In genomic region chr10:85979598-85979997, GRCh38 we compare ENCODE assay signal across 25 cellular contexts.
A peak's percentile ranks its signal among the peaks of the same experiment; 100 is the strongest.
DNase-seq lines count a peak whose midpoint lies in the region; ATAC-seq, FAIRE-seq and TF ChIP-seq lines count a peak whose summit lies in the region.
"Had no signal": no experiment of that assay in that cellular context is flagged by ENCODE, and none has a peak within 500 bp of the region (broad histone marks: within the 10 kb centered on the region; RNA-seq: fewer than 3 reads in every experiment).

No MANE protein-coding gene starts in this region.

- H2AFZ ChIP-seq in keratinocyte (ENCODE audit: control insufficient read depth, low read length), result no peak overlapping the region
- H2AFZ ChIP-seq: GM23338 had no signal

- H3K27me3 ChIP-seq in bronchial epithelial cell (ENCODE audit: control insufficient read depth, insufficient read depth, low read length), result no peaks in the 10 kb centered on the region
- H3K27me3 ChIP-seq in endodermal cell (ENCODE audit: control insufficient read depth, insufficient read depth, low read length, poor library complexity, severe bottlenecking), result no peaks in the 10 kb centered on the region
- no peaks in the 10 kb centered on the region for H3K27me3 ChIP-seq in keratinocyte (ENCODE audit: control insufficient read depth, extremely low read depth, insufficient read depth, low read length)
- no peaks in the 10 kb centered on the region for H3K27me3 ChIP-seq in sigmoid colon
- H3K27me3 ChIP-seq: BE2C; BLaER1 treated with 17β-estradiol and CSF1 and Interleukin-3, amounts not matched to agents 10 nM and 100 nM had no signal

- H3K36me3 ChIP-seq in bronchial epithelial cell (ENCODE audit: control insufficient read depth, insufficient read depth, low read length) (no peaks in the 10 kb centered on the region), endodermal cell (ENCODE audit: control insufficient read depth, insufficient read depth, low read length) (no peaks in the 10 kb centered on the region), keratinocyte (ENCODE audit: control insufficient read depth in 2 of 2, extremely low read depth in 1 of 2, insufficient read depth in 2 of 2, low read length in 2 of 2) (no peaks in the 10 kb centered on the region), sigmoid colon (no peaks in the 10 kb centered on the region)
- H3K36me3 ChIP-seq: BE2C; BLaER1 treated with 17β-estradiol and CSF1 and Interleukin-3, amounts not matched to agents 10 nM and 100 nM; HAP-1 had no signal

- H3K4me1 ChIP-seq in endodermal cell (ENCODE audit: control insufficient read depth, insufficient read depth, low read length) (peaks cover under 1% of the 10 kb centered on the region), keratinocyte (ENCODE audit: control insufficient read depth, extremely low read depth, insufficient read depth, low read length) (peaks cover 15% of the 10 kb centered on the region), sigmoid colon (no peaks in the 10 kb centered on the region)
- H3K4me1 ChIP-seq: A549, BE2C, HAP-1 had no signal

- no peak overlapping the region for H3K27ac Mint-ChIP-seq in endodermal cell
- H3K27ac Mint-ChIP-seq: CD14-positive monocyte; CD4-positive, alpha-beta T cell; CD8-positive, alpha-beta memory T cell; GM23338; HFFc6 had no signal

- no peak overlapping the region for H3K9ac ChIP-seq in endodermal cell (ENCODE audit: extremely low read depth, low read length, poor library complexity, severe bottlenecking)
- H3K9ac ChIP-seq in keratinocyte (ENCODE audit: control insufficient read depth, extremely low read depth, insufficient read depth, low read length), result no peak overlapping the region
- H3K9ac ChIP-seq: BLaER1 treated with 17β-estradiol and CSF1 and Interleukin-3, amounts not matched to agents 10 nM and 100 nM had no signal

- intact Hi-C loops in sigmoid colon (cut with DNase I), result no loop called here

- no peak for TF ChIP-seq EP300 in sigmoid colon (IDR thresholded peaks at IDR 0.05)

- H3K9me3 ChIP-seq in endodermal cell (ENCODE audit: control insufficient read depth, low read length) (no peaks in the 10 kb centered on the region), keratinocyte (ENCODE audit: control insufficient read depth, low read depth, low read length) (no peaks in the 10 kb centered on the region), sigmoid colon (no peaks in the 10 kb centered on the region)
- H3K9me3 ChIP-seq: A549; BE2C; BLaER1 treated with 17β-estradiol and CSF1 and Interleukin-3, amounts not matched to agents 10 nM and 100 nM; HAP-1 had no signal

- H3K27ac ChIP-seq in endodermal cell (ENCODE audit: low read depth, low read length) (no peak overlapping the region), keratinocyte (ENCODE audit: control insufficient read depth, insufficient read depth, low read length) (no peak overlapping the region), sigmoid colon (no peak overlapping the region)
- H3K27ac ChIP-seq: A549; BLaER1 treated with 17β-estradiol and CSF1 and Interleukin-3, amounts not matched to agents 10 nM and 100 nM had no signal

- DNase-seq in bronchial epithelial cell (ENCODE audit: low read depth) (no peak), endodermal cell (peak; percentile 12), keratinocyte (ENCODE audit: low read depth, low spot score) (no peak), sigmoid colon (no peak)
- no peak for DNase-seq in stimulated activated CD4-positive, alpha-beta T cell treated with anti-CD3 and anti-CD28 coated beads, Interleukin-4, amount 100 ng/mL, for 4 hours
- DNase-seq: 8988T; ACHN; AML-193; BE2C; CD4-positive, alpha-beta T cell; CD8-positive, alpha-beta memory T cell; DMS 273 treated with DMSO at 0.1 percent for 48 hours; DMS79; EL; GDM1; HFFc6 had no signal

- no peaks in the 10 kb centered on the region for H3K36me3 Mint-ChIP-seq in endodermal cell (ENCODE audit: low read depth)
- H3K36me3 Mint-ChIP-seq: CD14-positive monocyte; CD8-positive, alpha-beta memory T cell had no signal

- H3K9me1 ChIP-seq in keratinocyte (ENCODE audit: control insufficient read depth, extremely low read depth, insufficient read depth, low read length), result no peaks in the 10 kb centered on the region

- H3K79me2 ChIP-seq in keratinocyte (ENCODE audit: control insufficient read depth, insufficient read depth, low read length), result no peaks in the 10 kb centered on the region

- H3K27me3 Mint-ChIP-seq in endodermal cell (ENCODE audit: insufficient read depth), result no peaks in the 10 kb centered on the region

- H3K4me3 Mint-ChIP-seq in endodermal cell, result no peak overlapping the region
- H3K4me3 Mint-ChIP-seq: CD14-positive monocyte; CD4-positive, alpha-beta T cell; CD8-positive, alpha-beta memory T cell; GM23338; HFFc6 had no signal

- H3K4me3 ChIP-seq in bronchial epithelial cell (ENCODE audit: low read depth, low read length) (no peak overlapping the region), endodermal cell (ENCODE audit: low read length) (no peak overlapping the region), keratinocyte (ENCODE audit: control insufficient read depth in 2 of 3, extremely low read depth in 1 of 3, insufficient read depth in 2 of 3, low read depth in 1 of 3, low read length in 3 of 3) (no peak overlapping the region), sigmoid colon (no peak overlapping the region)
- H3K4me3 ChIP-seq: A549; BLaER1 treated with 17β-estradiol and CSF1 and Interleukin-3, amounts not matched to agents 10 nM and 100 nM; GM12878; GM23338; HAP-1 had no signal

- H4K20me1 ChIP-seq in keratinocyte (ENCODE audit: control insufficient read depth, extremely low read depth, insufficient read depth, low read length), result no peaks in the 10 kb centered on the region
- H4K20me1 ChIP-seq: BLaER1 treated with 17β-estradiol and CSF1 and Interleukin-3, amounts not matched to agents 10 nM and 100 nM had no signal

- dilution Hi-C loops in keratinocyte (cut with MboI; ENCODE audit: extremely low pct_ligation_motif_present, low sequenced_read_pairs), result no loop called here

- TF ChIP-seq CTCF in bronchial epithelial cell (IDR thresholded peaks at IDR 0.05; ENCODE audit: insufficient read depth, low read length, severe bottlenecking), result no peak
- no peak for TF ChIP-seq CTCF in endodermal cell (conservative IDR thresholded peaks at IDR 0.05)
- no peak for TF ChIP-seq CTCF in keratinocyte (optimal IDR thresholded peaks at IDR 0.05 in 1 of 3, IDR thresholded peaks at IDR 0.05 in 1 of 3, conservative IDR thresholded peaks at IDR 0.05 in 1 of 3; ENCODE audit: extremely low read depth in 1 of 3, insufficient read depth in 2 of 3, low read length in 3 of 3)
- TF ChIP-seq CTCF in sigmoid colon (IDR thresholded peaks at IDR 0.05), result no peak

- no peak for ATAC-seq in GM21717 (IDR thresholded peaks at IDR 0.05; ENCODE audit: unreplicated experiment)
- ATAC-seq: A549, GM12878, GM23338 had no signal

- no peak for TF ChIP-seq POLR2A in sigmoid colon (IDR thresholded peaks at IDR 0.05)

- H3K4me1 Mint-ChIP-seq in endodermal cell, result peaks cover 8% of the 10 kb centered on the region
- H3K4me1 Mint-ChIP-seq: CD14-positive monocyte; CD8-positive, alpha-beta memory T cell had no signal

- peak; percentile 75 for FAIRE-seq in bronchial epithelial cell (lab: Jason Lieb, UNC)
- FAIRE-seq in keratinocyte (lab: Jason Lieb, UNC), result peak; percentile 56
- FAIRE-seq: A549, D721Med, GM12878, GM19239 had no signal

- no peaks in the 10 kb centered on the region for H3K9me3 Mint-ChIP-seq in endodermal cell
- H3K9me3 Mint-ChIP-seq: CD4-positive, alpha-beta T cell; CD8-positive, alpha-beta memory T cell had no signal

- H3K4me2 ChIP-seq in keratinocyte (ENCODE audit: control insufficient read depth, extremely low read depth, insufficient read depth, low read depth, low read length), result no peak overlapping the region
- H3K4me2 ChIP-seq: A549, GM23338 had no signal
